In the genomic region with DNA sequence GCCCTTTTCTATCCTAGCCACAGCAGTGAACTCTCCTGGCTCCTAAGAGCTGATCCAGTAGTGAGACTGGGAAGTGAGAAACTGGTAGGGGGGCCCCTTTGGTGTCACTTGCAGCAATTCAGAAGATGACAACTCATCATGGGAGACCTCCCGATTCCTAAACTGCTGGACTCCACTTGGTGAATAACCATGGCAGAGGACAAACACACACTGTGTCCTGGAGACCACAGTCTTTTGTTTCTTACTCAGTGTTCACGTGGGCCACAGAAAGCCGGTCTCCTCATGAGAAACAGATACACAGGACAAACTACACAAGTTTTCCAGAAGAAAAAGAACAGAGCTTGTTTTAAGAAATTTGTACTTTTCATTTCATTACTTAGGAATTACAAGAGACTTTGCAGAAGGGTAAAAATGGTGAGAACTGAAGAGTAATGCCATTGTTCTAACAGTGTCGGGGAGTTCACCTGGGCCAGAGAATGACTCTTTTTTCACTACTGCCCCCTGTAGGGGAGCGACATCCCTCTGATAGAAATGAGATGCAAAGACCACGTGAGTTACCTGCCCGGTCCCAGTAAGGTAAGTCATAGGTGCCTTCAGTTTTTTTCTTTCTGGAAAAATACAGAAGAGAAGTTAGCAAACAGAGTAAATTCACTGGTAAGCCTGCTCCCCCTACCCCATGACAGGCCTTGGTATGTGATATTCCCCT, we compare ENCODE assay signal across 17 cellular contexts. TPM values are rescaled to one million over a fixed set of nuclear protein-coding genes. Genes with fewer than 3 reads are reported as not detected.
A peak's percentile ranks its signal among the peaks of the same experiment; 100 is the strongest.
DNase-seq lines count a peak whose midpoint lies in the region; ATAC-seq, FAIRE-seq and TF ChIP-seq lines count a peak whose summit lies in the region.
"Had no signal": no experiment of that assay in that cellular context is flagged by ENCODE, and none has a peak within 500 bp of the region (broad histone marks: within the 10 kb centered on the region; RNA-seq: fewer than 3 reads in every experiment).

No MANE protein-coding gene starts in this region.

- H3K9ac ChIP-seq in keratinocyte (ENCODE audit: control insufficient read depth, extremely low read depth, insufficient read depth, low read length), result no peak overlapping the region

- peaks cover 3% of the 10 kb centered on the region for H3K79me2 ChIP-seq in keratinocyte (ENCODE audit: control insufficient read depth, insufficient read depth, low read length)

- DNase-seq in ACHN (peak; percentile 16), astrocyte of the spinal cord (ENCODE audit: low read depth, low spot score) (no peak), keratinocyte (ENCODE audit: low read depth, low spot score) (no peak), frontal cortex (ENCODE audit: low spot score in 2 of 2) (no peak), NCI-H345 (lab: John Stamatoyannopoulos, UW) (no peak)
- DNase-seq: activated CD8-positive, alpha-beta T cell treated with anti-CD3 and anti-CD28 coated beads, Interleukin-2, amount 10 ng/mL, durations not matched to agents 7 days and 5 days; amygdala; NCI-H1417 treated with DMSO at 0.1 percent for 48 hours; NCI-H226; occipital lobe; small intestine; upper lobe of left lung had no signal

- no peaks in the 10 kb centered on the region for H3K27me3 ChIP-seq in keratinocyte (ENCODE audit: control insufficient read depth, extremely low read depth, insufficient read depth, low read length)
- H3K27me3 ChIP-seq: upper lobe of left lung had no signal

- H2AFZ ChIP-seq in keratinocyte (ENCODE audit: control insufficient read depth, low read length), result no peak overlapping the region

- H3K4me2 ChIP-seq in keratinocyte (ENCODE audit: control insufficient read depth, extremely low read depth, insufficient read depth, low read depth, low read length), result no peak overlapping the region

- H3K9me3 ChIP-seq in keratinocyte (ENCODE audit: control insufficient read depth, low read depth, low read length), result no peaks in the 10 kb centered on the region
- H3K9me3 ChIP-seq: upper lobe of left lung had no signal

- in situ Hi-C loops in ACHN (cut with HindIII; ENCODE audit: low pct_ligation_motif_present, low pct_unique_long_range_greater_than_20kb, low sequenced_read_pairs) (no loop called here), astrocyte of the spinal cord (cut with HindIII; ENCODE audit: low sequenced_read_pairs) (no loop called here)

- no peak overlapping the region for H3K27ac ChIP-seq in keratinocyte (ENCODE audit: control insufficient read depth, insufficient read depth, low read length)
- H3K27ac ChIP-seq: upper lobe of left lung had no signal

- peaks cover 33% of the 10 kb centered on the region for H3K4me1 ChIP-seq in keratinocyte (ENCODE audit: control insufficient read depth, extremely low read depth, insufficient read depth, low read length)
- H3K4me1 ChIP-seq: upper lobe of left lung had no signal

- ATAC-seq in esophagus mucosa (no peak), HG03571 (IDR thresholded peaks at IDR 0.05; ENCODE audit: unreplicated experiment) (no peak)
- ATAC-seq: activated CD8-positive, alpha-beta T cell treated with anti-CD3 and anti-CD28 coated beads, Interleukin-2, amount 10 ng/mL, durations not matched to agents 7 days and 5 days; stimulated activated memory B cell treated with anti-CD40 and anti-IgM and Interleukin-4, amounts not matched to agents 10 μg/mL and 1 μg/mL and 100 μg/mL, for 72 hours had no signal

- H3K36me3 ChIP-seq in keratinocyte (ENCODE audit: control insufficient read depth in 2 of 2, extremely low read depth in 1 of 2, insufficient read depth in 2 of 2, low read length in 2 of 2), result peaks cover 17 to 55% of the 10 kb centered on the region in 2 experiments

- peaks cover 8% of the 10 kb centered on the region for H4K20me1 ChIP-seq in keratinocyte (ENCODE audit: control insufficient read depth, extremely low read depth, insufficient read depth, low read length)

- dilution Hi-C loops in keratinocyte (cut with MboI; ENCODE audit: extremely low pct_ligation_motif_present, low sequenced_read_pairs), result no loop called here

- FAIRE-seq in keratinocyte (lab: Jason Lieb, UNC) (no peak), frontal cortex (lab: Jason Lieb, UNC) (no peak)
- FAIRE-seq: small intestine had no signal

- no peaks in the 10 kb centered on the region for H3K9me1 ChIP-seq in keratinocyte (ENCODE audit: control insufficient read depth, extremely low read depth, insufficient read depth, low read length)

- H3K4me3 ChIP-seq in GM12875 (ENCODE audit: low read depth, low read length) (no peak overlapping the region), astrocyte of the spinal cord (ENCODE audit: low read depth, low read length) (no peak overlapping the region), keratinocyte (ENCODE audit: control insufficient read depth in 2 of 3, extremely low read depth in 1 of 3, insufficient read depth in 2 of 3, low read depth in 1 of 3, low read length in 3 of 3) (no peak overlapping the region)
- H3K4me3 ChIP-seq: upper lobe of left lung had no signal

- TF ChIP-seq CTCF in GM12875 (IDR thresholded peaks at IDR 0.05; ENCODE audit: borderline replicate concordance, insufficient read depth, low read depth, low read length), result 0 out of 2 replicates have a peak, but pooled peaks have one; percentile 8
- TF ChIP-seq CTCF in astrocyte of the spinal cord (IDR thresholded peaks at IDR 0.05; ENCODE audit: low read depth, low read length), result peak; percentile 33
- TF ChIP-seq CTCF in keratinocyte (optimal IDR thresholded peaks at IDR 0.05 in 1 of 3, IDR thresholded peaks at IDR 0.05 in 1 of 3, conservative IDR thresholded peaks at IDR 0.05 in 1 of 3; ENCODE audit: extremely low read depth in 1 of 3, insufficient read depth in 2 of 3, low read length in 3 of 3), result peak; percentile 19 to 29 (median 20)

RNA-seq across cellular contexts. Expression of a gene that starts 38.1 kb away (rescaled TPM):
- 1.8 to 5.3 TPM (median 4.0 TPM) in 3 replicates for polyA plus RNA-seq in keratinocyte
- 14.4 TPM for polyA plus RNA-seq in keratinocyte (2011; ENCODE audit: low read depth)
- 1.2 and 2.7 TPM in 2 replicates for polyA plus RNA-seq in keratinocyte (2011; cell fraction: cytosol; rRNA removed)
- 4.3 and 5.2 TPM in 2 replicates for polyA plus RNA-seq in keratinocyte (2011; cell fraction: nucleus; rRNA removed)
- polyA plus RNA-seq in keratinocyte (2012; ENCODE audit: low replicate concordance), result 2.4 and 8.6 TPM in 2 replicates
- polyA minus RNA-seq in keratinocyte, result 0.56 to 4.3 TPM (median 1.5 TPM) in 3 replicates
- polyA minus RNA-seq in keratinocyte (2011; cell fraction: cytosol; rRNA and poly(A)+ RNA removed), result 5.2 TPM
- polyA minus RNA-seq in keratinocyte (2011; cell fraction: nucleus; rRNA and poly(A)+ RNA removed), result 3.1 and 5.4 TPM in 2 replicates
- total RNA-seq in esophagus mucosa (1.1 TPM), frontal cortex (18.3 TPM)
- total RNA-seq: activated CD8-positive, alpha-beta T cell treated with anti-CD3 and anti-CD28 coated beads, Interleukin-2, amount 10 ng/mL, durations not matched to agents 7 days and 5 days; B cell had no signal
